In the genomic region with DNA sequence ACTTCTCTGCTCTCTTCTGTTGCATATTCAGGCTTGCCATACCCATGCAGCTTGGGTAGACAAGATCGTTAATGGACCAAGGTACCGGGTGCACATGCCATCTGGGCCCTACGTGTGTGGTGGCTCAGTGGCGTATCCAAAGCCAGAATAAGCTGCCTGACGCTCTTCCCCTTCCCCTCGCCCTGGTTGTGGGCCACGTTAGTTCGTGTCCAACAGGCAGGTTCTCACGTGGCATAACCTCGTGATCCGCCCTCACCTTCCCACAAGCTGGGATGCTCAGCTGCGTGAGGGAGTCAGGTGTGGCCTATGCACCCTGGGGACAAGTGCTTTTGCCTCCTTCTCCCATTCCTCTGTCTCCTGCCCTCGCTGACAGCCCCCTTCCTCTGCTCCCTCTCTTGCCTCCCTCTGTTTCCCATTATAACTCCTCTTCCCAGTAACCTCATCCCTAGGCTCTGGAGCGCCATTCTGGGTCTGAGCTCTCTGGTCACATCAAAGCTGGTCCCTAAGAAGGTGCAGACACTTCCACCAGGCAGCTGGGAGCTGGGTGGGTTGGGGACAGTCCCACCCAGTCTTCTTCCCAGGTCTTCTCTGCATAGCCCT, we compare ENCODE assay signal across 14 cellular contexts.
DNase-seq lines count a peak whose midpoint lies in the region.
"Had no signal": no experiment of that assay in that cellular context is flagged by ENCODE, and none has a peak within 500 bp of the region (broad histone marks: within the 10 kb centered on the region; RNA-seq: fewer than 3 reads in every experiment).

No MANE protein-coding gene starts in this region.

- in situ Hi-C loops in G401 (cut with HindIII; ENCODE audit: low sequenced_read_pairs): no loop called here

- H3K14ac ChIP-seq in trophoblast cell (ENCODE audit: low read length): no peak overlapping the region

- H3K79me2 ChIP-seq in trophoblast cell (ENCODE audit: control insufficient read depth, insufficient read depth, low read length, poor library complexity): peaks cover 1% of the 10 kb centered on the region

- peaks cover 44 to 100% (median 89%) of the 10 kb centered on the region in 10 experiments for H3K4me1 ChIP-seq in BLaER1 treated with 17β-estradiol and CSF1 and Interleukin-3, amounts not matched to agents 10 nM and 100 nM
- no peaks in the 10 kb centered on the region for H3K4me1 ChIP-seq in trophoblast cell (ENCODE audit: control insufficient read depth in 1 of 2, insufficient read depth in 2 of 2, low read length in 2 of 2)

- peak; percentile 77 for DNase-seq in G401 (ENCODE audit: low spot score)
- no peak for DNase-seq in trophoblast cell
- DNase-seq in NCI-H2171 (lab: John Stamatoyannopoulos, UW): no peak
- no peak for DNase-seq in kidney tubule cell (ENCODE audit: low spot score)
- DNase-seq in foreskin melanocyte: no peak
- DNase-seq: activated CD4-positive, alpha-beta T cell treated with anti-CD3 and anti-CD28 coated beads for 48 hours; effector memory CD4-positive, alpha-beta T cell; NCI-H748 treated with DMSO at 0.1 percent for 48 hours; retina; stimulated activated CD4-positive, alpha-beta T cell treated with anti-CD3 and anti-CD28 coated beads, Interleukin-15, amount 100 ng/mL, for 24 hours had no signal

- H4K20me1 ChIP-seq in BLaER1 treated with 17β-estradiol and CSF1 and Interleukin-3, amounts not matched to agents 10 nM and 100 nM: peaks cover 61 to 100% (median 99%) of the 10 kb centered on the region in 11 experiments; a peak in 21 of 22 replicates

- no peak overlapping the region for H4K8ac ChIP-seq in trophoblast cell (ENCODE audit: low read depth, low read length)

- peak overlapping the region in 4 of 11 experiments; percentile 0 to 78 (median 8); a peak in 4 of 22 replicates for H3K9ac ChIP-seq in BLaER1 treated with 17β-estradiol and CSF1 and Interleukin-3, amounts not matched to agents 10 nM and 100 nM
- no peak overlapping the region for H3K9ac ChIP-seq in trophoblast cell (ENCODE audit: low read length)

- peak overlapping the region in 6 of 11 experiments; percentile 12 to 86 (median 80); a peak in 8 of 22 replicates for H3K27ac ChIP-seq in BLaER1 treated with 17β-estradiol and CSF1 and Interleukin-3, amounts not matched to agents 10 nM and 100 nM
- H3K27ac ChIP-seq in cingulate gyrus (ENCODE audit: low read depth, low read length) (peak overlapping the region; percentile 32), trophoblast cell (ENCODE audit: low read depth, low read length) (no peak overlapping the region)
- H3K27ac ChIP-seq: HL-60 had no signal

- H3K79me1 ChIP-seq in trophoblast cell (ENCODE audit: low read length): no peaks in the 10 kb centered on the region

- no peak overlapping the region for H2AK5ac ChIP-seq in trophoblast cell (ENCODE audit: low read length)

- peak overlapping the region; percentile 3 to 99 (median 94); a peak in 16 of 22 replicates for H3K4me2 ChIP-seq in BLaER1 treated with 17β-estradiol and CSF1 and Interleukin-3, amounts not matched to agents 10 nM and 100 nM
- no peak overlapping the region for H3K4me2 ChIP-seq in trophoblast cell (ENCODE audit: low read length)

- H3K4ac ChIP-seq in trophoblast cell (ENCODE audit: low read depth, low read length): no peak overlapping the region

- H3K4me3 ChIP-seq in BLaER1 treated with 17β-estradiol and CSF1 and Interleukin-3, amounts not matched to agents 10 nM and 100 nM: no peak overlapping the region
- peak overlapping the region; percentile 40 for H3K4me3 ChIP-seq in trophoblast cell (ENCODE audit: low read depth, low read length)
- H3K4me3 ChIP-seq: mucosa of descending colon had no signal

- H3K23ac ChIP-seq in trophoblast cell (ENCODE audit: low read length): no peak overlapping the region

- no peak overlapping the region for H2BK120ac ChIP-seq in trophoblast cell (ENCODE audit: insufficient read depth, low read length, poor library complexity)

- H4K91ac ChIP-seq in trophoblast cell (ENCODE audit: low read depth, low read length): no peak overlapping the region

- no peak overlapping the region for H3K18ac ChIP-seq in trophoblast cell (ENCODE audit: low read length)

- WGBS in trophoblast cell (ENCODE audit: extremely low coverage, insufficient coverage, insufficient read length): no CpG with 5 or more reads among the region's 14 CpGs

- H2BK5ac ChIP-seq in trophoblast cell (ENCODE audit: low read depth, low read length, poor library complexity): no peak overlapping the region

- H2AFZ ChIP-seq in trophoblast cell (ENCODE audit: insufficient read depth, low read length, poor library complexity): no peak overlapping the region

- H3K27me3 ChIP-seq in BLaER1 treated with 17β-estradiol and CSF1 and Interleukin-3, amounts not matched to agents 10 nM and 100 nM: no peaks in the 10 kb centered on the region
- no peaks in the 10 kb centered on the region for H3K27me3 ChIP-seq in trophoblast cell (ENCODE audit: insufficient read depth, low read length)

- H3K36me3 ChIP-seq in BLaER1 treated with 17β-estradiol and CSF1 and Interleukin-3, amounts not matched to agents 10 nM and 100 nM: peaks cover 41 to 70% (median 67%) of the 10 kb centered on the region in 11 experiments; a peak in 21 of 22 replicates
- H3K36me3 ChIP-seq in trophoblast cell (ENCODE audit: control insufficient read depth in 1 of 2, insufficient read depth in 2 of 2, low read length in 2 of 2): peaks cover 65 to 76% of the 10 kb centered on the region in 2 experiments

- no peak overlapping the region for H2BK12ac ChIP-seq in trophoblast cell (ENCODE audit: low read length)

- no peak overlapping the region for H4K12ac ChIP-seq in trophoblast cell (ENCODE audit: low read depth, low read length)

- H3K9me3 ChIP-seq in BLaER1 treated with 17β-estradiol and CSF1 and Interleukin-3, amounts not matched to agents 10 nM and 100 nM (replicated peaks in 1 of 11): no peaks in the 10 kb centered on the region
- H3K9me3 ChIP-seq in trophoblast cell (ENCODE audit: insufficient read depth, low read depth, low read length): no peaks in the 10 kb centered on the region
- H3K9me3 ChIP-seq: mucosa of descending colon had no signal
